ENCODE assay signal across 1 cellular context in genomic region chr10:96743988-96744585, GRCh38.
TF ChIP-seq lines count a peak whose summit lies in the region.

No MANE protein-coding gene starts in this region.

TF ChIP-seq in A549, 52 proteins besides CTCF, POLR2A, EP300 and RAD21 (continued from another document):
- TF ChIP-seq FOSL2 (IDR thresholded peaks at IDR 0.05) (no peak), FOSL2 (CRISPR knock-in tag; IDR thresholded peaks at IDR 0.05) (0 out of 2 replicates have a peak, but pooled peaks have one; percentile 21), SMC3 (IDR thresholded peaks at IDR 0.05) (peak; percentile 32; the same call in 1 of the 3 replicates)
